11 cellular contexts compared by ENCODE assay signal in genomic region chr7:42107484-42107883, GRCh38.
DNase-seq lines count a peak whose midpoint lies in the region; ATAC-seq, FAIRE-seq and TF ChIP-seq lines count a peak whose summit lies in the region.
"Had no signal": no experiment of that assay in that cellular context is flagged by ENCODE, and none has a peak within 500 bp of the region (broad histone marks: within the 10 kb centered on the region; RNA-seq: fewer than 3 reads in every experiment).

No MANE protein-coding gene starts in this region.

- TF ChIP-seq POLR2A in HepG2 (IDR thresholded peaks at IDR 0.05; ENCODE audit: insufficient read depth in 1 of 2, low read depth in 2 of 2, low read length in 2 of 2) = no peak

- H3K27me3 ChIP-seq in ACC112 (ENCODE audit: insufficient read depth, low read length) = no peaks in the 10 kb centered on the region
- no peaks in the 10 kb centered on the region for H3K27me3 ChIP-seq in ectodermal cell (ENCODE audit: control insufficient read depth, insufficient read depth, low read length, poor library complexity, severe bottlenecking)
- no peaks in the 10 kb centered on the region for H3K27me3 ChIP-seq in left lung
- no peaks in the 10 kb centered on the region for H3K27me3 ChIP-seq in WERI-Rb-1 (ENCODE audit: insufficient read depth, low read depth, severe bottlenecking)
- peaks cover 0 to 39% of the 10 kb centered on the region in 2 experiments; a peak in 3 of 5 replicates for H3K27me3 ChIP-seq in HepG2 (ENCODE audit: control insufficient read depth in 1 of 2, insufficient read depth in 2 of 2, low read length in 2 of 2)
- no peaks in the 10 kb centered on the region for H3K27me3 ChIP-seq in brain microvascular endothelial cell (replicated peaks)

- in situ Hi-C loops in HepG2 (cut with HindIII; ENCODE audit: extremely low pct_ligation_motif_present, low pct_unique_long_range_greater_than_20kb) (no loop called here), brain microvascular endothelial cell (cut with HindIII; ENCODE audit: low pct_ligation_motif_present, low sequenced_read_pairs) (no loop called here)

- H3K36me3 ChIP-seq in ACC112 (ENCODE audit: insufficient read depth, low read length) = no peaks in the 10 kb centered on the region
- H3K36me3 ChIP-seq in ectodermal cell (ENCODE audit: control insufficient read depth, insufficient read depth, low read length) = peaks cover 10% of the 10 kb centered on the region
- H3K36me3 ChIP-seq in left lung = no peaks in the 10 kb centered on the region
- H3K36me3 ChIP-seq in WERI-Rb-1 = no peaks in the 10 kb centered on the region
- H3K36me3 ChIP-seq in HepG2 (replicated peaks in 1 of 2; ENCODE audit: control insufficient read depth in 1 of 2, insufficient read depth in 2 of 2, low read length in 2 of 2) = no peaks in the 10 kb centered on the region
- no peaks in the 10 kb centered on the region for H3K36me3 ChIP-seq in brain microvascular endothelial cell (replicated peaks)

- no peaks in the 10 kb centered on the region for H4K20me1 ChIP-seq in HepG2 (ENCODE audit: insufficient read depth, low read length)

- H3K4me1 ChIP-seq in ACC112 (ENCODE audit: control insufficient read depth, insufficient read depth, low read length, unreplicated experiment) (peaks cover 37% of the 10 kb centered on the region), ectodermal cell (ENCODE audit: control insufficient read depth, insufficient read depth, low read length) (peaks cover 32% of the 10 kb centered on the region), left lung (peaks cover 12 to 28% of the 10 kb centered on the region in 2 donors), HepG2 (ENCODE audit: insufficient read depth, low read length) (no peaks in the 10 kb centered on the region)

- WGBS in ectodermal cell, 2 experiments = 32 to 33% methylated on average over 5 of the region's 5 CpGs
- WGBS in HepG2 (ENCODE audit: low lambda C conversion rate) = 9% methylated on average over 5 of the region's 5 CpGs

- H3K27ac ChIP-seq in ACC112 (ENCODE audit: low read depth, low read length) (peak overlapping the region; percentile 47), ectodermal cell (ENCODE audit: insufficient read depth, low read depth, low read length, poor library complexity, severe bottlenecking) (peak overlapping the region; percentile 4), left lung (no peak overlapping the region), WERI-Rb-1 (no peak overlapping the region), HepG2 (ENCODE audit: extremely low read length, insufficient read depth, low read length) (no peak overlapping the region), brain microvascular endothelial cell (no peak overlapping the region)
- H3K27ac ChIP-seq: epithelial cell of prostate had no signal

- TF ChIP-seq RAD21 in HepG2 (CRISPR knock-in tag; IDR thresholded peaks at IDR 0.05) = no peak

- POLR2A ChIA-PET in HepG2 (lab: Yijun Ruan, JAX) = no interaction called here

- intact Hi-C loops in left lung (cut with DNase I) = no loop called here
- intact Hi-C loops in HepG2 (cut with micrococcal nuclease; ENCODE audit: unreplicated experiment) = no loop called here

- CTCF ChIA-PET in HepG2 (lab: Yijun Ruan, JAX; ENCODE audit: low intra/inter-chr PET ratio, low total read pairs) = no interaction called here

- ATAC-seq in left lung (peak; percentile 69), HepG2 (no peak), GM19328 (IDR thresholded peaks at IDR 0.05; ENCODE audit: unreplicated experiment) (no peak)
- ATAC-seq: GM12878 had no signal

- H3K9me3 ChIP-seq in ectodermal cell (ENCODE audit: control insufficient read depth, low read length) (no peaks in the 10 kb centered on the region), left lung (no peaks in the 10 kb centered on the region), WERI-Rb-1 (ENCODE audit: severe bottlenecking) (no peaks in the 10 kb centered on the region), HepG2 (ENCODE audit: low read length) (no peaks in the 10 kb centered on the region)

- no peak for TF ChIP-seq EP300 in HepG2 (IDR thresholded peaks at IDR 0.05; ENCODE audit: low read depth in 2 of 2, low read length in 2 of 2)
- no peak for TF ChIP-seq EP300 in HepG2 (CRISPR knock-in tag; IDR thresholded peaks at IDR 0.05; ENCODE audit: borderline replicate concordance)

- no peaks in the 10 kb centered on the region for H3K79me2 ChIP-seq in ACC112 (ENCODE audit: control insufficient read depth, insufficient read depth, low read length, unreplicated experiment)
- H3K79me2 ChIP-seq in HepG2 (ENCODE audit: insufficient read depth, low read length) = no peaks in the 10 kb centered on the region

- DNase-seq in HT1080 (ENCODE audit: low read depth) (peak; percentile 66), left lung (no peak), WERI-Rb-1 (no peak), HepG2 (ENCODE audit: low spot score) (no peak), brain microvascular endothelial cell (no peak)
- DNase-seq: NCI-H1105 had no signal

- H3K9ac ChIP-seq in HepG2 (ENCODE audit: insufficient read depth, low read depth, low read length) = no peak overlapping the region

- FAIRE-seq in HepG2 (lab: Jason Lieb, UNC) = no peak
- FAIRE-seq: GM12878 had no signal

- no peak overlapping the region for H2AFZ ChIP-seq in ACC112 (ENCODE audit: low read length, unreplicated experiment)
- H2AFZ ChIP-seq in HepG2 (ENCODE audit: low read length) = no peak overlapping the region

- H3K4me3 ChIP-seq in ACC112 (ENCODE audit: low read depth, low read length) (peak overlapping the region; percentile 57), ectodermal cell (ENCODE audit: insufficient read depth, low read depth, low read length) (no peak overlapping the region), left lung (no peak overlapping the region), WERI-Rb-1 (ENCODE audit: low read depth, low read length) (no peak overlapping the region), HepG2 (replicated peaks in 1 of 3; ENCODE audit: insufficient read depth in 1 of 3, low read depth in 2 of 3, low read length in 3 of 3) (no peak overlapping the region), brain microvascular endothelial cell (ENCODE audit: low read depth, low read length) (no peak overlapping the region)
- H3K4me3 ChIP-seq: GM12878 had no signal

- BruUV-seq in HepG2 (replicated peaks; lab: Mats Ljungman, UMichigan) = no TSS peak

- no peak overlapping the region for H3K4me2 ChIP-seq in HepG2 (ENCODE audit: low read depth, low read length)

- no peak for TF ChIP-seq CTCF in left lung (IDR thresholded peaks at IDR 0.05)
- TF ChIP-seq CTCF in WERI-Rb-1 (IDR thresholded peaks at IDR 0.05; ENCODE audit: low read depth, low read length) = no peak
- no peak for TF ChIP-seq CTCF in HepG2 (CRISPR knock-in tag; IDR thresholded peaks at IDR 0.05)
- no peak for TF ChIP-seq CTCF in brain microvascular endothelial cell (IDR thresholded peaks at IDR 0.05; ENCODE audit: low read depth, low read length, missing control alignments)

TF ChIP-seq in HepG2, 621 proteins besides CTCF, POLR2A, EP300 and RAD21 (continues in another document):
- TF ChIP-seq TAF15 (IDR thresholded peaks at IDR 0.05; ENCODE audit: low read depth, low read length, poor library complexity, severe bottlenecking) (no peak), ZNF772 (CRISPR knock-in tag; IDR thresholded peaks at IDR 0.05) (no peak), RARA (CRISPR knock-in tag; IDR thresholded peaks at IDR 0.05) (no peak), RBFOX2 (IDR thresholded peaks at IDR 0.05; ENCODE audit: low read depth, low read length) (no peak), KLF9 (CRISPR knock-in tag; IDR thresholded peaks at IDR 0.05; ENCODE audit: low read depth) (no peak), ZFP41 (CRISPR knock-in tag; IDR thresholded peaks at IDR 0.05; ENCODE audit: borderline replicate concordance) (no peak), TCF7 (IDR thresholded peaks at IDR 0.05; ENCODE audit: low read depth) (no peak), ELK4 (CRISPR knock-in tag; IDR thresholded peaks at IDR 0.05; ENCODE audit: borderline replicate concordance) (no peak)
- TF ChIP-seq, protein P1, sequence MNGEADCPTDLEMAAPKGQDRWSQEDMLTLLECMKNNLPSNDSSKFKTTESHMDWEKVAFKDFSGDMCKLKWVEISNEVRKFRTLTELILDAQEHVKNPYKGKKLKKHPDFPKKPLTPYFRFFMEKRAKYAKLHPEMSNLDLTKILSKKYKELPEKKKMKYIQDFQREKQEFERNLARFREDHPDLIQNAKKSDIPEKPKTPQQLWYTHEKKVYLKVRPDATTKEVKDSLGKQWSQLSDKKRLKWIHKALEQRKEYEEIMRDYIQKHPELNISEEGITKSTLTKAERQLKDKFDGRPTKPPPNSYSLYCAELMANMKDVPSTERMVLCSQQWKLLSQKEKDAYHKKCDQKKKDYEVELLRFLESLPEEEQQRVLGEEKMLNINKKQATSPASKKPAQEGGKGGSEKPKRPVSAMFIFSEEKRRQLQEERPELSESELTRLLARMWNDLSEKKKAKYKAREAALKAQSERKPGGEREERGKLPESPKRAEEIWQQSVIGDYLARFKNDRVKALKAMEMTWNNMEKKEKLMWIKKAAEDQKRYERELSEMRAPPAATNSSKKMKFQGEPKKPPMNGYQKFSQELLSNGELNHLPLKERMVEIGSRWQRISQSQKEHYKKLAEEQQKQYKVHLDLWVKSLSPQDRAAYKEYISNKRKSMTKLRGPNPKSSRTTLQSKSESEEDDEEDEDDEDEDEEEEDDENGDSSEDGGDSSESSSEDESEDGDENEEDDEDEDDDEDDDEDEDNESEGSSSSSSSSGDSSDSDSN (CRISPR knock-in tag; IDR thresholded peaks at IDR 0.05) = no peak

Comparison
In these comparisons a context has a peak if more than half of its experiments do, and no peak if none do; other contexts are left out.
1. H3K27ac ChIP-seq: peak in ACC112 (single experiment) and ectodermal cell (single experiment); none in left lung (0 of 2), WERI-Rb-1 (single experiment), HepG2 (single experiment) and brain microvascular endothelial cell (single experiment).